9 cellular contexts compared by ENCODE assay signal in genomic region chr1:33337994-33338494, GRCh38. TPM values are rescaled to one million over a fixed set of nuclear protein-coding genes. Genes with fewer than 3 reads are reported as not detected.
DNase-seq lines count a peak whose midpoint lies in the region; ATAC-seq and TF ChIP-seq lines count a peak whose summit lies in the region.
"Had no signal": no experiment of that assay in that cellular context is flagged by ENCODE, and none has a peak within 500 bp of the region (broad histone marks: within the 10 kb centered on the region; RNA-seq: fewer than 3 reads in every experiment).

No MANE protein-coding gene starts in this region.

- 53 to 63% (median 60%) methylated on average over 3 of the region's 3 CpGs for WGBS in adipose tissue, 3 donors
- WGBS in gastroesophageal sphincter (ENCODE audit: low coverage in 1 of 2), 2 donors = 48 to 57% methylated on average over 3 of the region's 3 CpGs
- WGBS in prostate gland = 51% methylated on average over 3 of the region's 3 CpGs

- H3K4me1 ChIP-seq in gastroesophageal sphincter = peaks cover 59 to 100% (median 85%) of the 10 kb centered on the region in 3 donors
- H3K4me1 ChIP-seq in prostate gland (replicated peaks) = peaks cover 41% of the 10 kb centered on the region

- H3K36me3 ChIP-seq in BJ (ENCODE audit: control insufficient read depth, insufficient read depth, low read length) (peaks cover 16% of the 10 kb centered on the region), gastroesophageal sphincter (peaks cover 0 to 19% of the 10 kb centered on the region in 2 donors), prostate gland (no peaks in the 10 kb centered on the region)

- H3K4me3 ChIP-seq in BJ (ENCODE audit: low read depth, low read length) (no peak overlapping the region), gastroesophageal sphincter (peak overlapping the region in 1 of 2 donors; percentile 33), prostate gland (no peak overlapping the region)

- no peak for TF ChIP-seq EP300 in gastroesophageal sphincter (IDR thresholded peaks at IDR 0.05)

- TF ChIP-seq CTCF in BJ (IDR thresholded peaks at IDR 0.05; ENCODE audit: insufficient read depth, low read depth, low read length) (no peak), gastroesophageal sphincter (IDR thresholded peaks at IDR 0.05) (no peak), prostate gland (IDR thresholded peaks at IDR 0.05) (no peak)

- ATAC-seq in gastroesophageal sphincter (peak; percentile 27), GM21737 (IDR thresholded peaks at IDR 0.05; ENCODE audit: unreplicated experiment) (no peak)

- intact Hi-C loops in prostate gland (cut with DNase I) = no loop called here

- POLR2A ChIA-PET in BJ (lab: Charles Lee) = interaction anchor here (0.8 kb wide), 1 partner anchor 211 kb away, joined by 3 read pairs; no protein-coding TSS in a partner anchor

- H3K9me3 ChIP-seq in gastroesophageal sphincter (no peaks in the 10 kb centered on the region), prostate gland (no peaks in the 10 kb centered on the region)

- no peak for TF ChIP-seq POLR2A in gastroesophageal sphincter (IDR thresholded peaks at IDR 0.05)
- no peak for TF ChIP-seq POLR2A in prostate gland (IDR thresholded peaks at IDR 0.05)

- H3K27me3 ChIP-seq in BJ (ENCODE audit: control insufficient read depth, insufficient read depth, low read length) = no peaks in the 10 kb centered on the region
- no peaks in the 10 kb centered on the region for H3K27me3 ChIP-seq in gastroesophageal sphincter
- H3K27me3 ChIP-seq in prostate gland (replicated peaks; ENCODE audit: insufficient read depth) = no peaks in the 10 kb centered on the region

- peak overlapping the region; percentile 95 for H3K27ac ChIP-seq in adipose tissue (ENCODE audit: low read depth, low read length)
- H3K27ac ChIP-seq in gastroesophageal sphincter = peak overlapping the region; percentile 91 to 100 (median 96)
- H3K27ac ChIP-seq in prostate gland = peak overlapping the region; percentile 76 to 81

- DNase-seq in BJ (ENCODE audit: low read depth) (peak; percentile 50), prostate gland (ENCODE audit: low spot score) (no peak), NCI-H526 treated with DMSO at 0.1 percent for 48 hours (lab: John Stamatoyannopoulos, UW) (no peak), COLO668 (lab: John Stamatoyannopoulos, UW; ENCODE audit: unreplicated experiment) (no peak), NCI-H1092 treated with DMSO at 0.1 percent for 48 hours (lab: John Stamatoyannopoulos, UW) (no peak)

- CTCF ChIA-PET in BJ (lab: Yijun Ruan, JAX) = interaction anchor here (0.7 to 2.1 kb wide), 5 partner anchors 9 to 132 kb away, joined by 3 to 8 read pairs (median 3); no protein-coding TSS in a partner anchor

RNA-seq across cellular contexts. Expression of gene A3GALT2, which starts 17.1 kb away (rescaled TPM):
- not detected in 2 replicates for polyA plus RNA-seq in BJ (2011; rRNA removed)
- not detected in 2 replicates for polyA minus RNA-seq in BJ (2011; rRNA and poly(A)+ RNA removed)
- polyA plus RNA-seq in adipose tissue = under 1 TPM in 1 of 3 donors, not detected in 2; 0.25 TPM
- total RNA-seq in gastroesophageal sphincter = under 1 TPM in 1 of 4 donors, not detected in 3; 0.67 TPM
- under 1 TPM in 1 of 2 donors, not detected in 1; 0.46 TPM for total RNA-seq in prostate gland
- total RNA-seq: mononuclear cell had no signal
